1 cellular context compared by ENCODE assay signal in genomic region chr3:197791120-197792018, GRCh38.
TF ChIP-seq lines count a peak whose summit lies in the region.

TSS of gene LRCH3 (plus strand) at chr3:197791254. CDS start at chr3:197791279, 25 bp downstream.

TF ChIP-seq in HepG2, 621 proteins besides CTCF, POLR2A, EP300 and RAD21 (continued from another document and continues in another):
- no peak for TF ChIP-seq FOXP1 (IDR thresholded peaks at IDR 0.05)
- TF ChIP-seq FOXP1 (CRISPR knock-in tag; IDR thresholded peaks at IDR 0.05), result no peak
- no peak for TF ChIP-seq ZNF354B (CRISPR knock-in tag; IDR thresholded peaks at IDR 0.05)
- no peak for TF ChIP-seq PCBP1 (IDR thresholded peaks at IDR 0.05; ENCODE audit: borderline replicate concordance, low read depth, low read length)
- TF ChIP-seq ZNF33B (CRISPR knock-in tag; IDR thresholded peaks at IDR 0.05), result 0 out of 2 replicates have a peak, but pooled peaks have one; percentile 61
- peak; percentile 94 for TF ChIP-seq POLR2AphosphoS5 (IDR thresholded peaks at IDR 0.05; ENCODE audit: low read depth, low read length)
- TF ChIP-seq MLX (CRISPR knock-in tag; IDR thresholded peaks at IDR 0.05), result no peak
- 0 out of 2 replicates have a peak, but pooled peaks have one; percentile 66 for TF ChIP-seq ZNF510 (CRISPR knock-in tag; IDR thresholded peaks at IDR 0.05; ENCODE audit: low read depth)
- TF ChIP-seq CC2D1A (CRISPR knock-in tag; IDR thresholded peaks at IDR 0.05), result no peak
- no peak for TF ChIP-seq ZNF570 (CRISPR knock-in tag; IDR thresholded peaks at IDR 0.05; ENCODE audit: borderline replicate concordance)
- 0 out of 2 replicates have a peak, but pooled peaks have one; percentile 13 for TF ChIP-seq MAZ (IDR thresholded peaks at IDR 0.05; ENCODE audit: borderline replicate concordance, low read depth, low read length)
- peak; percentile 49 for TF ChIP-seq MAZ (CRISPR knock-in tag; IDR thresholded peaks at IDR 0.05; ENCODE audit: low read depth)
- peak; percentile 75; the same call in 1 of the 2 replicates for TF ChIP-seq GZF1 (CRISPR knock-in tag; IDR thresholded peaks at IDR 0.05)
- no peak for TF ChIP-seq ZNF740 (CRISPR knock-in tag; IDR thresholded peaks at IDR 0.05)
- TF ChIP-seq ZFAT (CRISPR knock-in tag; conservative IDR thresholded peaks at IDR 0.05), result no peak
- TF ChIP-seq NFE2L2 (IDR thresholded peaks at IDR 0.05; ENCODE audit: low read length), result no peak
- no peak for TF ChIP-seq ZFP62 (CRISPR knock-in tag; IDR thresholded peaks at IDR 0.05)
- TF ChIP-seq DBP (CRISPR knock-in tag; IDR thresholded peaks at IDR 0.05; ENCODE audit: not compliant biosample characterization), result no peak
- peak; percentile 77 for TF ChIP-seq RBM39 (IDR thresholded peaks at IDR 0.05; ENCODE audit: low read depth, low read length, poor library complexity, severe bottlenecking)
- TF ChIP-seq ZNF713 (CRISPR knock-in tag; IDR thresholded peaks at IDR 0.05), result peak; percentile 82; the same call in 1 of the 2 replicates
- TF ChIP-seq ZNF660 (CRISPR knock-in tag; IDR thresholded peaks at IDR 0.05; ENCODE audit: borderline replicate concordance, low read depth), result no peak
- TF ChIP-seq TFDP2 (CRISPR knock-in tag; IDR thresholded peaks at IDR 0.05), result no peak
- TF ChIP-seq ZNF543 (CRISPR knock-in tag; IDR thresholded peaks at IDR 0.05), result peak; percentile 70; the same call in 1 of the 2 replicates
- peak; percentile 22; the same call in 1 of the 2 replicates for TF ChIP-seq ZNF75D (CRISPR knock-in tag; IDR thresholded peaks at IDR 0.05; ENCODE audit: borderline replicate concordance)
- no peak for TF ChIP-seq ZNF646 (CRISPR knock-in tag; IDR thresholded peaks at IDR 0.05)
- no peak for TF ChIP-seq ATM (IDR thresholded peaks at IDR 0.05; ENCODE audit: borderline replicate concordance)
- TF ChIP-seq ATF1 (CRISPR knock-in tag; IDR thresholded peaks at IDR 0.05), result no peak
- no peak for TF ChIP-seq SETDB1 (CRISPR knock-in tag; IDR thresholded peaks at IDR 0.05; ENCODE audit: borderline replicate concordance)
- TF ChIP-seq NR3C1 (CRISPR knock-in tag; IDR thresholded peaks at IDR 0.05), result no peak
- TF ChIP-seq CBX1 (IDR thresholded peaks at IDR 0.05; ENCODE audit: low read depth), result no peak
- 0 out of 2 replicates have a peak, but pooled peaks have one; percentile 55 for TF ChIP-seq PREB (CRISPR knock-in tag; IDR thresholded peaks at IDR 0.05)
- 0 out of 2 replicates have a peak, but pooled peaks have one; percentile 47 for TF ChIP-seq ZNF605 (CRISPR knock-in tag; IDR thresholded peaks at IDR 0.05)
- no peak for TF ChIP-seq JARID2 (CRISPR knock-in tag; IDR thresholded peaks at IDR 0.05; ENCODE audit: insufficient replicate concordance)
- peak; percentile 84; the same call in 1 of the 2 replicates for TF ChIP-seq ZNF564 (CRISPR knock-in tag; IDR thresholded peaks at IDR 0.05)
- TF ChIP-seq ARID4A (CRISPR knock-in tag; IDR thresholded peaks at IDR 0.05; ENCODE audit: borderline replicate concordance), result peak; percentile 93
- no peak for TF ChIP-seq LBX2 (CRISPR knock-in tag; IDR thresholded peaks at IDR 0.05; ENCODE audit: borderline replicate concordance)
- no peak for TF ChIP-seq ZNF572 (CRISPR knock-in tag; IDR thresholded peaks at IDR 0.05)
- TF ChIP-seq ZNF441 (CRISPR knock-in tag; IDR thresholded peaks at IDR 0.05; ENCODE audit: borderline replicate concordance), result no peak; the same call in 1 of the 2 replicates
- 0 out of 2 replicates have a peak, but pooled peaks have one; percentile 39 for TF ChIP-seq REL (CRISPR knock-in tag; conservative IDR thresholded peaks at IDR 0.05)
- no peak for TF ChIP-seq DPF2 (CRISPR knock-in tag; IDR thresholded peaks at IDR 0.05; ENCODE audit: borderline replicate concordance, low read depth)
- TF ChIP-seq ZXDC (CRISPR knock-in tag; IDR thresholded peaks at IDR 0.05), result no peak
